In the genomic region with DNA sequence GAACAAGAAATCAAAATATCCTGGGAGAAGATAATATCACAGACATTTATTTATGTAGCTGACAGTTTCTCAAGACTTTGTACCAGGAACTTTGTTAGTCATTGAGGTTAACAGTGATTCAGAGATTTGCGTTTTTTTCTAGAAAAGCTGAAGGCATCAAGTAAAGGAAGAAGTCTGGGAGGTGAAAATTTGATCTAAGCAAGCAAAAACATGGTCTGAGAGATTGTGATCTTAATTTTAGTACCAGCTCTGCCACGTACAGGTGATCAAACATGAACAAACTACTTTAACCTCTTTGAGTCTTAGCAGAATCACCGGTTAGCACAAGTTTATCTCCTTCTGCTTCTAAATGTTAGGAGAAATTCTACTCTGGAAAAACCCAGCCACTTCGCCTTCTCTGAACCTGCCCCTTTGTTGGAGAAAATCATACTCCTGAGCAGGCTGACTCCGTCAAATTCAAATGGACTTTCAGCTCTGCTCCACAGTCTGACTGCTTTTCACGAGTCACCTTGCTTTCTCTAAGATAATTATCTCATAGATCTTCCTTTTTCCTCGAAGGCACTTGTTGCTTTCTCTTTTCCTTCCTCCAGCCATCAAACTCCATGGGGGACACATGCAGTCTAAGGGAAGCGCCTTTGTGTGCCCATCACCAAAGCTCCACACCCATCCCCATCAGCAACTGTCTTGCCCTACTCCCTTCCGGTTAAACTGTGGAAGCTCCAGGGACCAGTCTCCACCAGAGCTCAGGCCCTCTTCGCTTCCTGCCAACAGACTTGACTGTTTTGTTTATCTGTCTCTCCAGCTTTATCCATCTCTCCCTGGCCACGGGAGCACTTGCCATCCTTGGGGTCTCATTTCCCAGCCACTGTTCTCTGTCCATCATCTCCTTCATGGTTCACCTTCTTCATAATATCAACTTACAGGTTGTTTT, we compare ENCODE assay signal across 12 cellular contexts.
DNase-seq lines count a peak whose midpoint lies in the region; ATAC-seq and TF ChIP-seq lines count a peak whose summit lies in the region.
"Had no signal": no experiment of that assay in that cellular context is flagged by ENCODE, and none has a peak within 500 bp of the region (broad histone marks: within the 10 kb centered on the region; RNA-seq: fewer than 3 reads in every experiment).

No MANE protein-coding gene starts in this region.

- DNase-seq in activated CD4-positive, CD25-positive, alpha-beta regulatory T cell (lab: John Stamatoyannopoulos, UW), result no peak
- DNase-seq in MV-4-11 (lab: John Stamatoyannopoulos, UW), result peak; percentile 47
- DNase-seq in choroid plexus epithelial cell (ENCODE audit: low read depth), result peak; percentile 53
- DNase-seq in skeletal muscle cell (ENCODE audit: low read depth), result peak; percentile 8
- DNase-seq in uterus, result no peak
- DNase-seq in coronary artery (ENCODE audit: low spot score), result no peak
- DNase-seq: hypothalamus, NCI-H1417 treated with DMSO at 0.1 percent for 48 hours, NCI-H748 treated with DMSO at 0.1 percent for 48 hours had no signal

- TF ChIP-seq CTCF in choroid plexus epithelial cell (conservative IDR thresholded peaks at IDR 0.05; ENCODE audit: low read depth, low read length) (no peak), uterus (IDR thresholded peaks at IDR 0.05) (no peak), coronary artery (IDR thresholded peaks at IDR 0.05) (no peak)

- H3K4me3 ChIP-seq in choroid plexus epithelial cell (ENCODE audit: low read depth, low read length) (no peak overlapping the region), skeletal muscle cell (ENCODE audit: low read depth, low read length) (no peak overlapping the region), uterus (no peak overlapping the region), coronary artery (no peak overlapping the region)

- no peaks in the 10 kb centered on the region for H3K36me3 ChIP-seq in uterus
- H3K36me3 ChIP-seq: neutrophil had no signal

- ATAC-seq in activated CD4-positive, CD25-positive, alpha-beta regulatory T cell treated with anti-CD3 and anti-CD28 coated beads, Interleukin-2, amount 50 U/mL, for 24 hours, result peak; percentile 51 to 55
- no peak for ATAC-seq in GM18520 (IDR thresholded peaks at IDR 0.05; ENCODE audit: unreplicated experiment)

- no peaks in the 10 kb centered on the region for H3K9me3 ChIP-seq in uterus
- H3K9me3 ChIP-seq: neutrophil had no signal

- no peaks in the 10 kb centered on the region for H3K27me3 ChIP-seq in uterus
- H3K27me3 ChIP-seq: neutrophil had no signal

- H3K27ac ChIP-seq in uterus (no peak overlapping the region), coronary artery (no peak overlapping the region)
- H3K27ac ChIP-seq: neutrophil had no signal

- no peak for TF ChIP-seq POLR2A in uterus (IDR thresholded peaks at IDR 0.05)

- intact Hi-C loops in uterus (cut with DNase I; ENCODE audit: low total_unique reads), result no loop called here

- no peaks in the 10 kb centered on the region for H3K4me1 ChIP-seq in uterus

Comparison
In these comparisons a context has a peak if more than half of its experiments do, and no peak if none do; other contexts are left out.
1. DNase-seq: peak in MV-4-11 (single experiment), choroid plexus epithelial cell (single experiment) and skeletal muscle cell (single experiment); none in activated CD4-positive, CD25-positive, alpha-beta regulatory T cell (0 of 4), uterus (0 of 2) and coronary artery (single experiment).